In genomic region chr16:48101069-48101674, GRCh38 we compare ENCODE assay signal across 1 cellular context.
A peak's percentile ranks its signal among the peaks of the same experiment; 100 is the strongest.
TF ChIP-seq lines count a peak whose summit lies in the region.

No MANE protein-coding gene starts in this region.

TF ChIP-seq in GM12878, 131 proteins besides CTCF, POLR2A, EP300 and RAD21 (continued from another document and continues in another):
- TF ChIP-seq ZBTB11 (CRISPR knock-in tag; IDR thresholded peaks at IDR 0.05) (no peak), BACH1 (IDR thresholded peaks at IDR 0.05; ENCODE audit: borderline replicate concordance) (peak; percentile 95; the same call in 1 of the 2 replicates), CHD2 (IDR thresholded peaks at IDR 0.05; ENCODE audit: borderline replicate concordance, low read depth, low read length) (peak; percentile 42; the same call in 1 of the 2 replicates), MYB (IDR thresholded peaks at IDR 0.05; ENCODE audit: borderline replicate concordance, low read depth, low read length) (0 out of 2 replicates have a peak, but pooled peaks have one; percentile 42), ZNF207 (IDR thresholded peaks at IDR 0.05; ENCODE audit: borderline replicate concordance) (0 out of 2 replicates have a peak, but pooled peaks have one; percentile 42), ETV6 (conservative IDR thresholded peaks at IDR 0.05 in 1 of 2, IDR thresholded peaks at IDR 0.05 in 1 of 2; ENCODE audit: borderline replicate concordance in 1 of 2, low read depth in 1 of 2) (peak in 1 of 2 experiments; percentile 36; a peak in 1 of 4 replicates), ASH2L (IDR thresholded peaks at IDR 0.05; ENCODE audit: borderline replicate concordance, low read depth) (no peak), ZBTB4 (CRISPR knock-in tag; IDR thresholded peaks at IDR 0.05) (no peak), MXI1 (IDR thresholded peaks at IDR 0.05; ENCODE audit: low read depth, low read length) (peak; percentile 41; the same call in 1 of the 2 replicates), CBFB (IDR thresholded peaks at IDR 0.05; ENCODE audit: low read depth) (peak; percentile 46; the same call in 1 of the 2 replicates), YY1 (IDR thresholded peaks at IDR 0.05; ENCODE audit: low read depth, low read length) (peak; percentile 55), RUNX3 (IDR thresholded peaks at IDR 0.05; ENCODE audit: low read length) (peak; percentile 84), MLLT1 (IDR thresholded peaks at IDR 0.05) (peak; percentile 79), PAX5 (IDR thresholded peaks at IDR 0.05; ENCODE audit: borderline replicate concordance, low read depth, low read length) (peak; percentile 89; the same call in 1 of the 2 replicates), ZBED1 (IDR thresholded peaks at IDR 0.05; ENCODE audit: borderline replicate concordance) (peak; percentile 60; the same call in 1 of the 2 replicates), IKZF2 (IDR thresholded peaks at IDR 0.05) (peak; percentile 72 to 85; a peak in 3 of 4 replicates), CREM (IDR thresholded peaks at IDR 0.05; ENCODE audit: low read depth) (peak; percentile 71; the same call in 1 of the 2 replicates), RCOR1 (conservative IDR thresholded peaks at IDR 0.05; ENCODE audit: low read depth, low read length) (0 out of 2 replicates have a peak, but pooled peaks have one; percentile 36), NR2F1 (conservative IDR thresholded peaks at IDR 0.05) (0 out of 2 replicates have a peak, but pooled peaks have one; percentile 56), RAD51 (IDR thresholded peaks at IDR 0.05) (peak; percentile 53; the same call in 1 of the 2 replicates), IKZF1 (conservative IDR thresholded peaks at IDR 0.05) (peak; percentile 79), SUZ12 (IDR thresholded peaks at IDR 0.05; ENCODE audit: unreplicated experiment) (no peak), TBL1XR1 (IDR thresholded peaks at IDR 0.05; ENCODE audit: low read depth, low read length) (0 out of 2 replicates have a peak, but pooled peaks have one; percentile 25), TCF7 (IDR thresholded peaks at IDR 0.05; ENCODE audit: borderline replicate concordance) (no peak), TAF1 (IDR thresholded peaks at IDR 0.05; ENCODE audit: borderline replicate concordance, low read depth, low read length) (0 out of 2 replicates have a peak, but pooled peaks have one; percentile 7), KDM1A (IDR thresholded peaks at IDR 0.05; ENCODE audit: borderline replicate concordance) (no peak), SKIL (IDR thresholded peaks at IDR 0.05; ENCODE audit: low read depth, poor library complexity, severe bottlenecking) (peak; percentile 85), KAT2A (conservative IDR thresholded peaks at IDR 0.05; ENCODE audit: control insufficient read depth, low read depth, low read length) (no peak), BCL11A (IDR thresholded peaks at IDR 0.05; ENCODE audit: low read depth, low read length) (peak; percentile 60; the same call in 1 of the 2 replicates), IRF4 (IDR thresholded peaks at IDR 0.05; ENCODE audit: low read depth, low read length) (peak; percentile 90), FOXK2 (IDR thresholded peaks at IDR 0.05) (peak; percentile 46; the same call in 1 of the 2 replicates), SMAD1 (IDR thresholded peaks at IDR 0.05; ENCODE audit: low read depth, partially characterized antibody) (peak; percentile 91)
- TF ChIP-seq, protein P1, sequence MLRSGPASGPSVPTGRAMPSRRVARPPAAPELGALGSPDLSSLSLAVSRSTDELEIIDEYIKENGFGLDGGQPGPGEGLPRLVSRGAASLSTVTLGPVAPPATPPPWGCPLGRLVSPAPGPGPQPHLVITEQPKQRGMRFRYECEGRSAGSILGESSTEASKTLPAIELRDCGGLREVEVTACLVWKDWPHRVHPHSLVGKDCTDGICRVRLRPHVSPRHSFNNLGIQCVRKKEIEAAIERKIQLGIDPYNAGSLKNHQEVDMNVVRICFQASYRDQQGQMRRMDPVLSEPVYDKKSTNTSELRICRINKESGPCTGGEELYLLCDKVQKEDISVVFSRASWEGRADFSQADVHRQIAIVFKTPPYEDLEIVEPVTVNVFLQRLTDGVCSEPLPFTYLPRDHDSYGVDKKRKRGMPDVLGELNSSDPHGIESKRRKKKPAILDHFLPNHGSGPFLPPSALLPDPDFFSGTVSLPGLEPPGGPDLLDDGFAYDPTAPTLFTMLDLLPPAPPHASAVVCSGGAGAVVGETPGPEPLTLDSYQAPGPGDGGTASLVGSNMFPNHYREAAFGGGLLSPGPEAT (IDR thresholded peaks at IDR 0.05; ENCODE audit: low read depth) = peak; percentile 45; the same call in 1 of the 2 replicates
- TF ChIP-seq, protein P2, sequence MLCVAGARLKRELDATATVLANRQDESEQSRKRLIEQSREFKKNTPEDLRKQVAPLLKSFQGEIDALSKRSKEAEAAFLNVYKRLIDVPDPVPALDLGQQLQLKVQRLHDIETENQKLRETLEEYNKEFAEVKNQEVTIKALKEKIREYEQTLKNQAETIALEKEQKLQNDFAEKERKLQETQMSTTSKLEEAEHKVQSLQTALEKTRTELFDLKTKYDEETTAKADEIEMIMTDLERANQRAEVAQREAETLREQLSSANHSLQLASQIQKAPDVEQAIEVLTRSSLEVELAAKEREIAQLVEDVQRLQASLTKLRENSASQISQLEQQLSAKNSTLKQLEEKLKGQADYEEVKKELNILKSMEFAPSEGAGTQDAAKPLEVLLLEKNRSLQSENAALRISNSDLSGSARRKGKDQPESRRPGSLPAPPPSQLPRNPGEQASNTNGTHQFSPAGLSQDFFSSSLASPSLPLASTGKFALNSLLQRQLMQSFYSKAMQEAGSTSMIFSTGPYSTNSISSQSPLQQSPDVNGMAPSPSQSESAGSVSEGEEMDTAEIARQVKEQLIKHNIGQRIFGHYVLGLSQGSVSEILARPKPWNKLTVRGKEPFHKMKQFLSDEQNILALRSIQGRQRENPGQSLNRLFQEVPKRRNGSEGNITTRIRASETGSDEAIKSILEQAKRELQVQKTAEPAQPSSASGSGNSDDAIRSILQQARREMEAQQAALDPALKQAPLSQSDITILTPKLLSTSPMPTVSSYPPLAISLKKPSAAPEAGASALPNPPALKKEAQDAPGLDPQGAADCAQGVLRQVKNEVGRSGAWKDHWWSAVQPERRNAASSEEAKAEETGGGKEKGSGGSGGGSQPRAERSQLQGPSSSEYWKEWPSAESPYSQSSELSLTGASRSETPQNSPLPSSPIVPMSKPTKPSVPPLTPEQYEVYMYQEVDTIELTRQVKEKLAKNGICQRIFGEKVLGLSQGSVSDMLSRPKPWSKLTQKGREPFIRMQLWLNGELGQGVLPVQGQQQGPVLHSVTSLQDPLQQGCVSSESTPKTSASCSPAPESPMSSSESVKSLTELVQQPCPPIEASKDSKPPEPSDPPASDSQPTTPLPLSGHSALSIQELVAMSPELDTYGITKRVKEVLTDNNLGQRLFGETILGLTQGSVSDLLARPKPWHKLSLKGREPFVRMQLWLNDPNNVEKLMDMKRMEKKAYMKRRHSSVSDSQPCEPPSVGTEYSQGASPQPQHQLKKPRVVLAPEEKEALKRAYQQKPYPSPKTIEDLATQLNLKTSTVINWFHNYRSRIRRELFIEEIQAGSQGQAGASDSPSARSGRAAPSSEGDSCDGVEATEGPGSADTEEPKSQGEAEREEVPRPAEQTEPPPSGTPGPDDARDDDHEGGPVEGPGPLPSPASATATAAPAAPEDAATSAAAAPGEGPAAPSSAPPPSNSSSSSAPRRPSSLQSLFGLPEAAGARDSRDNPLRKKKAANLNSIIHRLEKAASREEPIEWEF (IDR thresholded peaks at IDR 0.05; ENCODE audit: insufficient replicate concordance, low read depth, low read length) = peak; percentile 96
- TF ChIP-seq, protein P3, sequence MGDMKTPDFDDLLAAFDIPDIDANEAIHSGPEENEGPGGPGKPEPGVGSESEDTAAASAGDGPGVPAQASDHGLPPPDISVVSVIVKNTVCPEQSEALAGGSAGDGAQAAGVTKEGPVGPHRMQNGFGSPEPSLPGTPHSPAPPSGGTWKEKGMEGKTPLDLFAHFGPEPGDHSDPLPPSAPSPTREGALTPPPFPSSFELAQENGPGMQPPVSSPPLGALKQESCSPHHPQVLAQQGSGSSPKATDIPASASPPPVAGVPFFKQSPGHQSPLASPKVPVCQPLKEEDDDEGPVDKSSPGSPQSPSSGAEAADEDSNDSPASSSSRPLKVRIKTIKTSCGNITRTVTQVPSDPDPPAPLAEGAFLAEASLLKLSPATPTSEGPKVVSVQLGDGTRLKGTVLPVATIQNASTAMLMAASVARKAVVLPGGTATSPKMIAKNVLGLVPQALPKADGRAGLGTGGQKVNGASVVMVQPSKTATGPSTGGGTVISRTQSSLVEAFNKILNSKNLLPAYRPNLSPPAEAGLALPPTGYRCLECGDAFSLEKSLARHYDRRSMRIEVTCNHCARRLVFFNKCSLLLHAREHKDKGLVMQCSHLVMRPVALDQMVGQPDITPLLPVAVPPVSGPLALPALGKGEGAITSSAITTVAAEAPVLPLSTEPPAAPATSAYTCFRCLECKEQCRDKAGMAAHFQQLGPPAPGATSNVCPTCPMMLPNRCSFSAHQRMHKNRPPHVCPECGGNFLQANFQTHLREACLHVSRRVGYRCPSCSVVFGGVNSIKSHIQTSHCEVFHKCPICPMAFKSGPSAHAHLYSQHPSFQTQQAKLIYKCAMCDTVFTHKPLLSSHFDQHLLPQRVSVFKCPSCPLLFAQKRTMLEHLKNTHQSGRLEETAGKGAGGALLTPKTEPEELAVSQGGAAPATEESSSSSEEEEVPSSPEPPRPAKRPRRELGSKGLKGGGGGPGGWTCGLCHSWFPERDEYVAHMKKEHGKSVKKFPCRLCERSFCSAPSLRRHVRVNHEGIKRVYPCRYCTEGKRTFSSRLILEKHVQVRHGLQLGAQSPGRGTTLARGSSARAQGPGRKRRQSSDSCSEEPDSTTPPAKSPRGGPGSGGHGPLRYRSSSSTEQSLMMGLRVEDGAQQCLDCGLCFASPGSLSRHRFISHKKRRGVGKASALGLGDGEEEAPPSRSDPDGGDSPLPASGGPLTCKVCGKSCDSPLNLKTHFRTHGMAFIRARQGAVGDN (IDR thresholded peaks at IDR 0.05) = peak; percentile 87
